ENCODE assay signal across 21 cellular contexts in the genomic region with DNA sequence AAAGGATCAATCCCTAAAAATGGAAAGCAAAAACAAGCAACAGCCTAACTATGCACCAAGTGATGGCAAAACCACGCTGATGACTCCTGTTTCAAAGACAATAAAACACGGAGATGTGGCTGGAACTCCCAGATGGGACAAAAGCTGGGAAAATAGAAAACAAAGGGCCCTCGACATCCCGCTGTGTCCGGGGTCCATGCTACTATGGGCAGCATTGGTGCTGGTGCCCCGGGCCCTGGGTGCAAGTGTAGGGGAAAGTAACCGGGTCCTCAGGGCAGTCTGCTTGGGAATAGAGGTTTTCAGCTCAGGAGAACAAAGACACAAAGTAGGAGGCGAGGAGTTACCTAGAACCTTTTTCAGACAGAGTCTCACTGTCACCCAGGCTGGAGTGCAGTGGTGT.
"Had no signal": no experiment of that assay in that cellular context is flagged by ENCODE, and none has a peak within 500 bp of the region (broad histone marks: within the 10 kb centered on the region; RNA-seq: fewer than 3 reads in every experiment).

No MANE protein-coding gene starts in this region.

- H3K4me3 Mint-ChIP-seq: activated CD8-positive, alpha-beta T cell treated with anti-CD3 and anti-CD28 coated beads, Interleukin-2, amount 10 ng/mL, durations not matched to agents 7 days and 5 days; activated naive CD4-positive, alpha-beta T cell treated with anti-CD3 and anti-CD28 coated beads for 36 hours; activated T-cell treated with anti-CD3 and anti-CD28 coated beads, Interleukin-2, amount 50 U/mL, for 72 hours; mesothelial cell of epicardium; naive thymus-derived CD8-positive, alpha-beta T cell; neural progenitor cell had no signal

- H3K36me3 ChIP-seq: left lung, neural progenitor cell, prostate gland, tibial nerve, vagina had no signal

- H3K9ac ChIP-seq: neural progenitor cell had no signal

- H3K4me3 ChIP-seq: left lung, neural progenitor cell, prostate gland, tibial nerve, vagina had no signal

- ATAC-seq: activated CD8-positive, alpha-beta T cell treated with anti-CD3 and anti-CD28 coated beads, Interleukin-2, amount 10 ng/mL, durations not matched to agents 7 days and 5 days; activated T-cell treated with anti-CD3 and anti-CD28 coated beads, Interleukin-2, amount 50 U/mL, for 72 hours; foreskin keratinocyte; left lung; naive thymus-derived CD8-positive, alpha-beta T cell; stimulated activated naive CD8-positive, alpha-beta T cell treated with anti-CD3 and anti-CD28 coated beads, Interleukin-15, Interleukin-2, amounts not matched to agents 100 U/mL and 50 U/mL, for 24 hours had no signal

- DNase-seq: activated CD4-positive, alpha-beta T cell treated with anti-CD3 and anti-CD28 coated beads for 1 hour; activated CD4-positive, alpha-beta T cell treated with anti-CD3 and anti-CD28 coated beads, Interleukin-2, amount 50 U/mL, for 1 hour; activated CD8-positive, alpha-beta T cell treated with anti-CD3 and anti-CD28 coated beads, Interleukin-2, amount 10 ng/mL, durations not matched to agents 7 days and 5 days; activated effector memory CD4-positive, alpha-beta T cell treated with Interleukin-2 at 50 U/mL for 16 hours; activated naive CD4-positive, alpha-beta T cell treated with anti-CD3 and anti-CD28 coated beads for 36 hours; activated T-cell treated with anti-CD3 and anti-CD28 coated beads, Interleukin-2, amount 50 U/mL, for 72 hours; amygdala; cerebellar nuclear complex; effector CD4-positive, alpha-beta T cell; erythroblast; foreskin keratinocyte; naive thymus-derived CD8-positive, alpha-beta T cell; stimulated activated CD4-positive, alpha-beta T cell treated with anti-CD3 and anti-CD28 coated beads, Interleukin-4, amount 100 ng/mL, for 24 hours; stimulated activated naive CD8-positive, alpha-beta T cell treated with anti-CD3 and anti-CD28 coated beads, Interleukin-15, Interleukin-2, amounts not matched to agents 100 U/mL and 50 U/mL, for 24 hours; T-helper 9 cell had no signal

- H3K4me2 ChIP-seq: neural progenitor cell had no signal

- H3K4me1 Mint-ChIP-seq: mesothelial cell of epicardium; naive thymus-derived CD8-positive, alpha-beta T cell had no signal

- H3K4me1 ChIP-seq: foreskin keratinocyte, left lung, prostate gland, tibial nerve, vagina had no signal

- H3K27ac ChIP-seq: foreskin keratinocyte, left lung, neural progenitor cell, prostate gland, tibial nerve, vagina had no signal

- H3K36me3 Mint-ChIP-seq: mesothelial cell of epicardium had no signal

- H3K27ac Mint-ChIP-seq: activated CD8-positive, alpha-beta T cell treated with anti-CD3 and anti-CD28 coated beads, Interleukin-2, amount 10 ng/mL, durations not matched to agents 7 days and 5 days; activated naive CD4-positive, alpha-beta T cell treated with anti-CD3 and anti-CD28 coated beads for 36 hours; activated T-cell treated with anti-CD3 and anti-CD28 coated beads, Interleukin-2, amount 50 U/mL, for 72 hours; mesothelial cell of epicardium; naive thymus-derived CD8-positive, alpha-beta T cell; neural progenitor cell had no signal

- H2AFZ ChIP-seq: neural progenitor cell had no signal

- H3K9me3 ChIP-seq: left lung, prostate gland, vagina had no signal

- H3K27me3 ChIP-seq: foreskin keratinocyte, neural progenitor cell, tibial nerve, vagina had no signal
